In genomic region chr22:19997561-19998231, GRCh38 we compare ENCODE assay signal across 13 cellular contexts.
"Had no signal": no experiment of that assay in that cellular context is flagged by ENCODE, and none has a peak within 500 bp of the region (broad histone marks: within the 10 kb centered on the region; RNA-seq: fewer than 3 reads in every experiment).

No MANE protein-coding gene starts in this region.

- H3K27ac ChIP-seq: epithelial cell of prostate, vagina had no signal

- H3K27ac Mint-ChIP-seq: activated CD8-positive, alpha-beta T cell treated with anti-CD3 and anti-CD28 coated beads for 36 hours; natural killer cell had no signal

- H3K9me3 Mint-ChIP-seq: activated CD8-positive, alpha-beta T cell treated with anti-CD3 and anti-CD28 coated beads for 36 hours; natural killer cell had no signal

- FAIRE-seq: astrocyte had no signal

- ATAC-seq: activated CD8-positive, alpha-beta T cell treated with anti-CD3 and anti-CD28 coated beads for 36 hours; natural killer cell had no signal

- H3K4me3 Mint-ChIP-seq: activated CD8-positive, alpha-beta T cell treated with anti-CD3 and anti-CD28 coated beads for 36 hours; natural killer cell had no signal

- H3K9me3 ChIP-seq: vagina had no signal

- H3K4me3 ChIP-seq: lung, vagina had no signal

- H3K27me3 Mint-ChIP-seq: activated CD8-positive, alpha-beta T cell treated with anti-CD3 and anti-CD28 coated beads for 36 hours had no signal

- H3K27me3 ChIP-seq: vagina had no signal

- H3K4me1 Mint-ChIP-seq: natural killer cell had no signal

- DNase-seq: activated CD4-positive, alpha-beta T cell treated with anti-CD3 and anti-CD28 coated beads for 4 hours; activated CD8-positive, alpha-beta memory T cell treated with anti-CD3 and anti-CD28 coated beads, Interleukin-2, amount 50 U/mL, for 4 hours; activated CD8-positive, alpha-beta T cell treated with anti-CD3 and anti-CD28 coated beads for 36 hours; activated naive CD4-positive, alpha-beta T cell; cortex of kidney; effector CD8-positive, alpha-beta T cell; hypothalamus; natural killer cell; SW 1271 had no signal

- H3K36me3 ChIP-seq: vagina had no signal
